27 cellular contexts compared by ENCODE assay signal in the genomic region with DNA sequence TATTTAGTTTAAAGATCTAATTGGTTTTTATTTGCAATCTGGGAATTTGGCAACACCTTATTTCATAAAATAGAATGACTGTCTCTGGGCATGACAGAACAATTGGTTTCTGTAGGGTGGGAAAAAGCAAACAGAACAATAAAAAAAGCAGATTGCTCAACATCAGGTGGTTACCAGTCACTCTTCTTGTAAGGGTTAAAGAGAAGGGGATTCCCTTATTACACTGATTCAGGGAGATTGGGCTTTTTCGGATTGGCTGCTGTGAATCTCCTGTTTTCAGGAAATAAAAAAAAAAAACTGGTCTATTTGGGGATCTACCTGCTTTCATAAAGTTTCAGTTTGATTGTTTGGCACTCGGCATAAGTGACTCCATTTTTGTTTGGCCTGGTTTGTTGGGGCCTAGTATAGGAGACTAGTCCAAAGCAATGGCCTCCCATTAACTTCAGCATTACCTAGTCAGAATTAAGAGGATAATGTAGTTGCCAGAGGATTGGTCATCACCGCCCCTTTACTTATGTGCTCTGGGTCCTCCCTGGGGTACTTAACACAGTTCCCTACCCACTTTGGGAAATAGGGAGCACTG.
"Had no signal": no experiment of that assay in that cellular context is flagged by ENCODE, and none has a peak within 500 bp of the region (broad histone marks: within the 10 kb centered on the region; RNA-seq: fewer than 3 reads in every experiment).

No MANE protein-coding gene starts in this region.

- H3K4me2 ChIP-seq: hepatocyte, neural progenitor cell had no signal

- H3K9ac ChIP-seq: neural progenitor cell, parathyroid adenoma had no signal

- ATAC-seq: gastrocnemius medialis; heart left ventricle; left cardiac atrium; left lung; naive thymus-derived CD4-positive, alpha-beta T cell; right lobe of liver had no signal

- H3K27ac Mint-ChIP-seq: endodermal cell; naive thymus-derived CD4-positive, alpha-beta T cell; nephron; neural progenitor cell; progenitor cell of endocrine pancreas had no signal

- H3K4me1 ChIP-seq: esophagus squamous epithelium, gastrocnemius medialis, heart left ventricle, left lung, neural progenitor cell, parathyroid adenoma, right lobe of liver, stomach, thyroid gland, vagina had no signal

- H3K27me3 ChIP-seq: esophagus squamous epithelium, gastrocnemius medialis, heart left ventricle, hepatocyte, left lung, neural progenitor cell, right lobe of liver, stomach, thyroid gland, vagina had no signal

- H3K4me3 ChIP-seq: esophagus squamous epithelium, gastrocnemius medialis, heart left ventricle, hepatocyte, left lung, neural progenitor cell, right lobe of liver, stomach, thyroid gland, vagina had no signal

- FAIRE-seq: kidney, small intestine had no signal

- H3K4me3 Mint-ChIP-seq: endodermal cell; naive thymus-derived CD4-positive, alpha-beta T cell; nephron; neural progenitor cell had no signal

- H3K9me3 ChIP-seq: esophagus squamous epithelium, gastrocnemius medialis, heart left ventricle, left lung, right lobe of liver, stomach, thyroid gland, vagina had no signal

- H2AFZ ChIP-seq: hepatocyte, neural progenitor cell, parathyroid adenoma had no signal

- H3K27ac ChIP-seq: esophagus squamous epithelium, gastrocnemius medialis, heart left ventricle, hepatocyte, left lung, neural progenitor cell, parathyroid adenoma, right lobe of liver, stomach, thyroid gland, vagina had no signal

- H3K36me3 Mint-ChIP-seq: naive thymus-derived CD4-positive, alpha-beta T cell; neural progenitor cell had no signal

- H3K79me2 ChIP-seq: hepatocyte, parathyroid adenoma had no signal

- DNase-seq: effector CD8-positive, alpha-beta T cell; endodermal cell; erythroblast; esophagus squamous epithelium; gastrocnemius medialis; heart left ventricle; kidney; left cardiac atrium; left lung; mesendoderm; midbrain; naive thymus-derived CD4-positive, alpha-beta T cell; right lobe of liver; small intestine; stimulated activated CD4-positive, alpha-beta T cell treated with anti-CD3 and anti-CD28 coated beads, Interleukin-15, amount 100 ng/mL, for 24 hours; stimulated activated CD4-positive, alpha-beta T cell treated with anti-CD3 and anti-CD28 coated beads, Interleukin-2, amount 100 ng/mL, for 48 hours; stimulated activated CD8-positive, alpha-beta memory T cell treated with anti-CD3 and anti-CD28 coated beads, Interleukin-4, amount 100 ng/mL, for 48 hours; stimulated activated naive CD4-positive, alpha-beta T cell; stomach; thyroid gland; trophoblast cell had no signal

- H3K4me1 Mint-ChIP-seq: naive thymus-derived CD4-positive, alpha-beta T cell; nephron had no signal

- H3K36me3 ChIP-seq: esophagus squamous epithelium, gastrocnemius medialis, heart left ventricle, left lung, neural progenitor cell, right lobe of liver, stomach, thyroid gland, vagina had no signal
